Comparison of ENCODE assay signal across 9 cellular contexts in the genomic region with DNA sequence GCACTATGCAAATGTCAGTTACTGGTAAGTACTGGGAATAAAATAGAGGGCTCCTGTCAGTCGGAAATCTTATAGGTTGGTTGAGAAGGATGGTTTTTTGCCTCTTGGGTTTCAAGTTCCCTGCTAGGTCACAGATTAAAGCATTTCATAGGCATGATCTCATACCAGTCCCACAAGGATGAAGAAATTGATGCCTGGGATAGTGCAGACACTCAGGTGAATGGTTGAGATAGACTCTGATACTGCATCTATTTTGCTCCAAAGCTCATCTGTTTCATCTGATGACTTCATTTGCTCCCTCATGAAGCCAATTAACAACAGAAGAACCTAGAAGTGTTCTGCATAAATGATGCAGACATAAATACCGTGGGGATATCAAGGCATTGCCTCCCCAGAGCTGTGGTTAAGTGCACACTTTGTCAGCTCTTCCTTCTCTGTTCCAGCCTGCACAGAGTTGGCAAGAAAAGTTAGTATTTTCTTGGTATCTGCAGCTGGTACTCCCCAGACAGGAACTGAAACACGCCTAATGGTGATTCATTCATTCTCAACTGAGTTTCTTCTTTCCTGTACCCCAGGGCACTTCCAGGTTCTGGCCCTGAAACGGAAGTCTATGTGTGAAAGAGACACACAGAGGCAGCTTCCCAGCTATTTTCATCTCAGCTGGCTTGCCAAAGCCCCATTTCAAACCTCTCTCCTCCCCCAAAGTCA.
DNase-seq lines count a peak whose midpoint lies in the region; ATAC-seq and TF ChIP-seq lines count a peak whose summit lies in the region.
"Had no signal": no experiment of that assay in that cellular context is flagged by ENCODE, and none has a peak within 500 bp of the region (broad histone marks: within the 10 kb centered on the region; RNA-seq: fewer than 3 reads in every experiment).

No MANE protein-coding gene starts in this region.

- no peak overlapping the region for H3K4ac ChIP-seq in neuronal stem cell (ENCODE audit: low read length)

- H2AFZ ChIP-seq in neuronal stem cell (ENCODE audit: low read length), result peak overlapping the region; percentile 53

- H3K4me2 ChIP-seq in neuronal stem cell (ENCODE audit: insufficient read depth, low read length, poor library complexity, severe bottlenecking), result no peak overlapping the region

- no peak overlapping the region for H2BK120ac ChIP-seq in neuronal stem cell (ENCODE audit: low read depth, low read length)

- H4K8ac ChIP-seq in neuronal stem cell (ENCODE audit: low read depth, low read length), result no peak overlapping the region

- no peaks in the 10 kb centered on the region for H3K27me3 ChIP-seq in neuronal stem cell (ENCODE audit: control insufficient read depth in 3 of 3, insufficient read depth in 3 of 3, low read depth in 1 of 3, low read length in 3 of 3)

- no CpG with 5 or more reads among the region's 4 CpGs for WGBS in neuronal stem cell (ENCODE audit: extremely low coverage in 2 of 2, insufficient read length in 2 of 2, insufficient replicate concordance in 1 of 2), 2 donors

- H3K18ac ChIP-seq in neuronal stem cell (ENCODE audit: low read length), result no peak overlapping the region

- H3K4me1 ChIP-seq in neuronal stem cell (ENCODE audit: control insufficient read depth in 2 of 2, insufficient read depth in 1 of 2, low read depth in 1 of 2, low read length in 2 of 2), result no peaks in the 10 kb centered on the region

- no peaks in the 10 kb centered on the region for H3K79me1 ChIP-seq in neuronal stem cell (ENCODE audit: low read depth, low read length)

- no peak overlapping the region for H3K27ac ChIP-seq in neuronal stem cell (replicated peaks; ENCODE audit: low read length)
- H3K27ac ChIP-seq: VCaP had no signal

- no peak overlapping the region for H2BK5ac ChIP-seq in neuronal stem cell (ENCODE audit: low read length)

- peak; percentile 81 for ATAC-seq in GM18870 (IDR thresholded peaks at IDR 0.05; ENCODE audit: unreplicated experiment)
- ATAC-seq in HG03060 (IDR thresholded peaks at IDR 0.05; ENCODE audit: low read depth, unreplicated experiment), result peak; percentile 41
- peak; percentile 54; the same call in 2 of the 3 replicates for ATAC-seq in SK-N-SH treated with all-trans-retinoic acid at 6 μM for 48 hours
- ATAC-seq in GM19328 (IDR thresholded peaks at IDR 0.05; ENCODE audit: unreplicated experiment), result no peak

- H2BK12ac ChIP-seq in neuronal stem cell (ENCODE audit: low read length), result no peak overlapping the region

- no peak overlapping the region for H3K4me3 ChIP-seq in neuronal stem cell (ENCODE audit: low read length in 2 of 2)

- H2AK5ac ChIP-seq in neuronal stem cell (ENCODE audit: low read depth, low read length), result no peak overlapping the region

- no peak overlapping the region for H3K9ac ChIP-seq in neuronal stem cell (ENCODE audit: low read depth, low read length, poor library complexity)

- H4K91ac ChIP-seq in neuronal stem cell (ENCODE audit: low read depth, low read length, poor library complexity), result no peak overlapping the region

- H3K9me3 ChIP-seq in neuronal stem cell (replicated peaks in 1 of 2; ENCODE audit: control insufficient read depth in 2 of 2, insufficient read depth in 1 of 2, low read depth in 1 of 2, low read length in 2 of 2), result peaks cover 0 to 4% of the 10 kb centered on the region in 2 donors

- no peak overlapping the region for H3K23ac ChIP-seq in neuronal stem cell (ENCODE audit: low read depth, low read length, poor library complexity)

- no peak overlapping the region for H2BK15ac ChIP-seq in neuronal stem cell (ENCODE audit: low read length)

- DNase-seq in neuronal stem cell (ENCODE audit: low spot score) (no peak), mesenteric fat pad (ENCODE audit: low spot score) (no peak)
- no peak for DNase-seq in activated T-cell treated with anti-CD3 and anti-CD28 coated beads, Interleukin-2, amount 50 U/mL, for 1 hour
- DNase-seq: NCI-H2227 treated with DMSO at 0.1 percent for 48 hours had no signal

- H3K14ac ChIP-seq in neuronal stem cell (ENCODE audit: low read length), result no peak overlapping the region

- no peaks in the 10 kb centered on the region for H3K36me3 ChIP-seq in neuronal stem cell (replicated peaks in 1 of 2; ENCODE audit: control insufficient read depth in 2 of 2, insufficient read depth in 2 of 2, low read length in 2 of 2)

TF ChIP-seq in SK-N-SH treated with all-trans-retinoic acid at 6 μM for 48 hours, 23 proteins besides CTCF, POLR2A, EP300 and RAD21:
- TF ChIP-seq ZNF8 (CRISPR knock-in tag; IDR thresholded peaks at IDR 0.05) (no peak), ZFP30 (CRISPR knock-in tag; IDR thresholded peaks at IDR 0.05) (no peak), CSDC2 (CRISPR knock-in tag; IDR thresholded peaks at IDR 0.05) (no peak), ZNF565 (CRISPR knock-in tag; conservative IDR thresholded peaks at IDR 0.05; ENCODE audit: low read depth) (no peak), PPARA (CRISPR knock-in tag; IDR thresholded peaks at IDR 0.05; ENCODE audit: borderline replicate concordance) (no peak), GLIS3 (CRISPR knock-in tag; IDR thresholded peaks at IDR 0.05) (no peak), ZFP3 (CRISPR knock-in tag; IDR thresholded peaks at IDR 0.05) (no peak), SNAI2 (CRISPR knock-in tag; IDR thresholded peaks at IDR 0.05) (no peak), TCF4 (CRISPR knock-in tag; IDR thresholded peaks at IDR 0.05; ENCODE audit: borderline replicate concordance) (no peak), RARB (CRISPR knock-in tag; IDR thresholded peaks at IDR 0.05) (no peak)
- TF ChIP-seq, protein P1, sequence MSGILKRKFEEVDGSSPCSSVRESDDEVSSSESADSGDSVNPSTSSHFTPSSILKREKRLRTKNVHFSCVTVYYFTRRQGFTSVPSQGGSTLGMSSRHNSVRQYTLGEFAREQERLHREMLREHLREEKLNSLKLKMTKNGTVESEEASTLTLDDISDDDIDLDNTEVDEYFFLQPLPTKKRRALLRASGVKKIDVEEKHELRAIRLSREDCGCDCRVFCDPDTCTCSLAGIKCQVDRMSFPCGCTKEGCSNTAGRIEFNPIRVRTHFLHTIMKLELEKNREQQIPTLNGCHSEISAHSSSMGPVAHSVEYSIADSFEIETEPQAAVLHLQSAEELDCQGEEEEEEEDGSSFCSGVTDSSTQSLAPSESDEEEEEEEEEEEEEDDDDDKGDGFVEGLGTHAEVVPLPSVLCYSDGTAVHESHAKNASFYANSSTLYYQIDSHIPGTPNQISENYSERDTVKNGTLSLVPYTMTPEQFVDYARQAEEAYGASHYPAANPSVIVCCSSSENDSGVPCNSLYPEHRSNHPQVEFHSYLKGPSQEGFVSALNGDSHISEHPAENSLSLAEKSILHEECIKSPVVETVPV (CRISPR knock-in tag; IDR thresholded peaks at IDR 0.05), result no peak
- TF ChIP-seq, protein P2, sequence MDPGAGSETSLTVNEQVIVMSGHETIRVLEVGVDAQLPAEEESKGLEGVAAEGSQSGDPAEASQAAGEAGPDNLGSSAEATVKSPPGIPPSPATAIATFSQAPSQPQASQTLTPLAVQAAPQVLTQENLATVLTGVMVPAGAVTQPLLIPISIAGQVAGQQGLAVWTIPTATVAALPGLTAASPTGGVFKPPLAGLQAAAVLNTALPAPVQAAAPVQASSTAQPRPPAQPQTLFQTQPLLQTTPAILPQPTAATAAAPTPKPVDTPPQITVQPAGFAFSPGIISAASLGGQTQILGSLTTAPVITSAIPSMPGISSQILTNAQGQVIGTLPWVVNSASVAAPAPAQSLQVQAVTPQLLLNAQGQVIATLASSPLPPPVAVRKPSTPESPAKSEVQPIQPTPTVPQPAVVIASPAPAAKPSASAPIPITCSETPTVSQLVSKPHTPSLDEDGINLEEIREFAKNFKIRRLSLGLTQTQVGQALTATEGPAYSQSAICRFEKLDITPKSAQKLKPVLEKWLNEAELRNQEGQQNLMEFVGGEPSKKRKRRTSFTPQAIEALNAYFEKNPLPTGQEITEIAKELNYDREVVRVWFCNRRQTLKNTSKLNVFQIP (CRISPR knock-in tag; IDR thresholded peaks at IDR 0.05; ENCODE audit: borderline replicate concordance, low read depth), result no peak
TF ChIP-seq in SK-N-SH treated with all-trans-retinoic acid at 6 μM for 48 hours: peak in this region for 0.
